In the genomic region with DNA sequence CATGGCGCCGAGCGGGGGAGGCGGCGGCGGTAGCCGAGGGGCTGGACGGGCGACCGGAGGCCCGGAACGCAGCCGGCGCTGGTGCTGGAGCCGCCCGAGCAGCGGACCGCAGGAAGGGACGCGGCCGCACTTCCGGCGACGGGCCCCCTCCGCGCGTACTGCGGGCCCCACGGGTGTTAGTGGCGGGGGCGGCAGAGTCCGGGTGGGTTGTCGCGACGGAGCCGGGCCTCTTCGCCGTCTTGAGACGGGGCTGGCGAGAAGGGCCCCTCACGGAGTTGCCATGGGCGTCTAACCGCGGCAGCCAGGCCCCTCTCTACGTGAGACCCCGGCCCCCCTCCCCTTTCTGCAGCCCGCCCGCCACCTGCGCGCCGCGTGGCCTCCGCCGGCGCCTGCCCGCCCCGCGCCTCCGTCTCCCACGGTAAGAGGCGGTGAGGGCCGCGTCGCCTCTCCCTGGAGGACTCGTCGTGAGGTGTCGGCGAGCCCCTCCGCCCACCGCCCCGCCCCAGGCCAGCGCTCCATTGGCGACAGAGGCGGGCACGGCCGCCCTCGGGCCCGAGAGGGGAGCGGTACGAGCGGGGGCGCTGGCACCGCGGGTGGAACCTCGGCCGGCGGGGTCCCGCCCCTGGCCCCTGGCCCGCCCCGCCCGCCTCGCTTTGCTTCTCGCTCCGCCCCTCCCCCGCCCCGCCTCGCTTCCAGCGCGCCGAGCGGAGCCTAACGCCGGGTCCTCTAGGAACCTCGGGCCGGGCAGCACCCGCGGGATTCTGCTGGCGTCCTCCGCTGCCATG, we compare ENCODE assay signal across 8 cellular contexts. TPM values are rescaled to one million over a fixed set of nuclear protein-coding genes. Genes with fewer than 3 reads are reported as not detected.
DNase-seq lines count a peak whose midpoint lies in the region; ATAC-seq lines count a peak whose summit lies in the region.

A gene with protein sequence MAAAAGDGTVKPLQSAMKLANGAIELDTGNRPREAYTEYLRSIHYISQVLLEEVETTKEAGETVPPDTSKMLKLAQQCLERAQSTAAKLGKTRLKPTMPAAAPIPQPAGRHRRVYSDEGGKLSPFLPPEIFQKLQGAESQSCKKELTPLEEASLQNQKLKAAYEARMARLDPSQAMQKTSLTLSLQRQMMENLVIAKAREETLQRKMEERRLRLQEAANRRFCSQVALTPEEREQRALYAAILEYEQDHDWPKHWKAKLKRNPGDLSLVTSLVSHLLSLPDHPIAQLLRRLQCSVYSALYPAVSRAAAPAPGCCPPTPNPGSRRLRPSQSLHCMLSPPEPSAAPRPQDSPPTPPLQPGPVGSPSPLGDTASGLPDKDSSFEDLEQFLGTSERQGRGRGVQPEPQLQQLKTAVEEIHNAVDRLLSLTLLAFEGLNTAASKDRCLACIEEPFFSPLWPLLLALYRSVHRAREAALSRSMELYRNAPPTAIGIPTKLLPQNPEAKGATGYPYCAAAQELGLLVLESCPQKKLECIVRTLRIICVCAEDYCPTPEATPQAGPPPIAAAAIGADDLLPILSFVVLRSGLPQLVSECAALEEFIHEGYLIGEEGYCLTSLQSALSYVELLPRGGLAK (minus strand): TSS at position 40 of the 785 bp plus-strand sequence. CDS start 37 bp downstream, at position 3.
A gene with protein sequence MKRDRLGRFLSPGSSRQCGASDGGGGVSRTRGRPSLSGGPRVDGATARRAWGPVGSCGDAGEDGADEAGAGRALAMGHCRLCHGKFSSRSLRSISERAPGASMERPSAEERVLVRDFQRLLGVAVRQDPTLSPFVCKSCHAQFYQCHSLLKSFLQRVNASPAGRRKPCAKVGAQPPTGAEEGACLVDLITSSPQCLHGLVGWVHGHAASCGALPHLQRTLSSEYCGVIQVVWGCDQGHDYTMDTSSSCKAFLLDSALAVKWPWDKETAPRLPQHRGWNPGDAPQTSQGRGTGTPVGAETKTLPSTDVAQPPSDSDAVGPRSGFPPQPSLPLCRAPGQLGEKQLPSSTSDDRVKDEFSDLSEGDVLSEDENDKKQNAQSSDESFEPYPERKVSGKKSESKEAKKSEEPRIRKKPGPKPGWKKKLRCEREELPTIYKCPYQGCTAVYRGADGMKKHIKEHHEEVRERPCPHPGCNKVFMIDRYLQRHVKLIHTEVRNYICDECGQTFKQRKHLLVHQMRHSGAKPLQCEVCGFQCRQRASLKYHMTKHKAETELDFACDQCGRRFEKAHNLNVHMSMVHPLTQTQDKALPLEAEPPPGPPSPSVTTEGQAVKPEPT (plus strand): TSS at position 679 of the 785 bp plus-strand sequence. CDS start 104 bp downstream, at position 783.

- intact Hi-C loops in left colon (cut with DNase I, micrococcal nuclease), result no loop called here

- peak; percentile 46 for ATAC-seq in HG02943 (IDR thresholded peaks at IDR 0.05; ENCODE audit: low read depth, unreplicated experiment)
- ATAC-seq in left colon, result peak; percentile 61

- H3K27ac ChIP-seq in cingulate gyrus (ENCODE audit: low read depth, low read length), result peak within 1 kb of the TSS; percentile 96

- DNase-seq in NCI-H2029 (lab: John Stamatoyannopoulos, UW) (peak; percentile 24), NCI-H2029 treated with DMSO at 0.1 percent for 48 hours (lab: John Stamatoyannopoulos, UW) (no peak), NCI-H2227 (lab: John Stamatoyannopoulos, UW; ENCODE audit: unreplicated experiment) (peak; percentile 83), left colon (peak; percentile 83 to 93)
- peak; percentile 73 to 75 for DNase-seq in activated CD4-positive, alpha-beta T cell treated with anti-CD3 and anti-CD28 coated beads for 24 hours (ENCODE audit: low read depth in 2 of 2)
- DNase-seq in stimulated activated CD4-positive, alpha-beta T cell treated with anti-CD3 and anti-CD28 coated beads, Interleukin-1b, Interleukin-23, amount 100 ng/mL, for 48 hours, result peak; percentile 82

RNA-seq across cellular contexts. Expression of the first gene that starts in this region (rescaled TPM):
- total RNA-seq in left colon, result 10 to 100 TPM; 19.6 to 23.2 TPM

RNA-seq across cellular contexts. Expression of the second gene that starts in this region (rescaled TPM):
- 10 to 100 TPM; 28.9 to 42.2 TPM for total RNA-seq in left colon
